ENCODE assay signal across 28 cellular contexts in the genomic region with DNA sequence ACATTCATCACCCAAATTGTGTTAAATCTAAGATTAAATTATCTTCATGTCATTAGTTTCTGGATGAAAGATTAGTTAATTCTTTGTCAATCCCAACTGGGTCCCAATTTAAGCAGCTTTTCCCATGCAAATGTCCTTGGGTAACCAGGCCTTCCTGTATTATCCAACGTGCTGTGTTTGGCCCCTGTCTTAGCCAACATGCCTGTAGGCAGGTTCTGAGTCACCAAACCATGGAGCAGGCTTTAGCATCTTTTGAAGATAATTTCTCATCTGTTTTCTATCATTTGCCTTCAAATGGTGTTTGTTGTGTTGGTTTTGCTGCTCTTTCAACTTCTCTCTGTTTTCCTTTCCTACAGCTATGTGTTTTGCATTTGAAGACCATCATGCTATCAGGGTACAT.
DNase-seq lines count a peak whose midpoint lies in the region; ATAC-seq and TF ChIP-seq lines count a peak whose summit lies in the region.
"Had no signal": no experiment of that assay in that cellular context is flagged by ENCODE, and none has a peak within 500 bp of the region (broad histone marks: within the 10 kb centered on the region; RNA-seq: fewer than 3 reads in every experiment).

No MANE protein-coding gene starts in this region.

- peaks cover 0 to 17% of the 10 kb centered on the region in 2 experiments for H3K36me3 ChIP-seq in SK-N-SH (replicated peaks in 1 of 2; ENCODE audit: control insufficient read depth in 1 of 2, insufficient read depth in 2 of 2, low read length in 1 of 2)
- H3K36me3 ChIP-seq: gastrocnemius medialis, prostate gland had no signal

- CTCF ChIA-PET in SK-N-SH (lab: Yijun Ruan, JAX) (interaction anchor here (0.8 to 13.0 kb wide), 7 partner anchors 11 to 349 kb away, joined by 3 to 277 read pairs (median 23); a partner anchor contains a TSS), activated B cell treated with CpG ODN at 0.5 μM for 24 hours (lab: Charles Lee) (interaction anchor here (1.2 to 6.9 kb wide), 3 partner anchors 22 to 348 kb away, joined by 3 to 219 read pairs (median 4); no protein-coding TSS in a partner anchor)

- TF ChIP-seq CTCF in SK-N-SH (IDR thresholded peaks at IDR 0.05), result no peak
- TF ChIP-seq CTCF in activated B cell treated with CpG ODN at 0.5 μM for 24 hours (IDR thresholded peaks at IDR 0.05), result no peak
- TF ChIP-seq CTCF in fibroblast of pulmonary artery (IDR thresholded peaks at IDR 0.05; ENCODE audit: low read length, missing control alignments), result no peak

- H3K9me3 Mint-ChIP-seq in activated B cell treated with CpG ODN at 0.5 μM for 24 hours, result no peaks in the 10 kb centered on the region
- H3K9me3 Mint-ChIP-seq in stimulated activated effector memory CD8-positive, alpha-beta T cell treated with anti-CD3 and anti-CD28 coated beads, Interleukin-12 subunit alpha, Interleukin-12 subunit beta, amount 100 ng/mL, for 72 hours, result no peaks in the 10 kb centered on the region
- H3K9me3 Mint-ChIP-seq: activated naive CD8-positive, alpha-beta T cell treated with anti-CD3 and anti-CD28 coated beads, Interleukin-2, amount 50 U/mL, for 24 hours; CD4-positive, alpha-beta memory T cell; stimulated activated memory B cell treated with anti-CD40 and anti-IgM and Interleukin-4, amounts not matched to agents 10 μg/mL and 1 μg/mL and 100 μg/mL, for 72 hours had no signal

- no peaks in the 10 kb centered on the region for H3K79me2 ChIP-seq in SK-N-SH (ENCODE audit: insufficient read depth)
- H3K79me2 ChIP-seq: hepatocyte had no signal

- ATAC-seq in SK-N-SH treated with all-trans-retinoic acid at 6 μM for 48 hours (no peak), activated B cell treated with CpG ODN at 0.5 μM for 24 hours (ENCODE audit: low read depth) (no peak)
- no peak for ATAC-seq in stimulated activated effector memory CD8-positive, alpha-beta T cell treated with anti-CD3 and anti-CD28 coated beads, Interleukin-12 subunit alpha, Interleukin-12 subunit beta, amount 100 ng/mL, for 72 hours
- ATAC-seq: activated naive CD8-positive, alpha-beta T cell treated with anti-CD3 and anti-CD28 coated beads, Interleukin-2, amount 50 U/mL, for 24 hours; gastrocnemius medialis; left lung; sciatic nerve; stimulated activated memory B cell treated with anti-CD40 and anti-IgM and Interleukin-4, amounts not matched to agents 10 μg/mL and 1 μg/mL and 100 μg/mL, for 72 hours had no signal

- H3K27ac ChIP-seq in SK-N-SH (ENCODE audit: low read depth in 2 of 2, low read length in 1 of 2), result no peak overlapping the region; a peak in 1 of 4 replicates
- H3K27ac ChIP-seq in caudate nucleus (ENCODE audit: low read depth, low read length), result no peak overlapping the region
- H3K27ac ChIP-seq: 22Rv1, gastrocnemius medialis, hepatocyte, left lung, prostate gland had no signal

- no peaks in the 10 kb centered on the region for H3K9me3 ChIP-seq in SK-N-SH
- H3K9me3 ChIP-seq: gastrocnemius medialis, left lung, prostate gland had no signal

- no peaks in the 10 kb centered on the region for H4K20me1 ChIP-seq in SK-N-SH (ENCODE audit: insufficient read depth)

- no peak for TF ChIP-seq RAD21 in SK-N-SH (IDR thresholded peaks at IDR 0.05; ENCODE audit: low read length)

- intact Hi-C loops in activated B cell treated with CpG ODN at 0.5 μM for 24 hours (cut with micrococcal nuclease), result no loop called here

- peaks cover 94% of the 10 kb centered on the region for H3K36me3 Mint-ChIP-seq in activated B cell treated with CpG ODN at 0.5 μM for 24 hours (ENCODE audit: low read depth)
- peaks cover 69% of the 10 kb centered on the region for H3K36me3 Mint-ChIP-seq in stimulated activated effector memory CD8-positive, alpha-beta T cell treated with anti-CD3 and anti-CD28 coated beads, Interleukin-12 subunit alpha, Interleukin-12 subunit beta, amount 100 ng/mL, for 72 hours

- no peaks in the 10 kb centered on the region for H3K9me2 ChIP-seq in SK-N-SH

- no peaks in the 10 kb centered on the region for H3K27me3 ChIP-seq in SK-N-SH (ENCODE audit: insufficient read depth)
- H3K27me3 ChIP-seq: gastrocnemius medialis, hepatocyte, left lung had no signal

- TF ChIP-seq EP300 in SK-N-SH (IDR thresholded peaks at IDR 0.05; ENCODE audit: borderline replicate concordance in 1 of 2, low read depth in 1 of 2, low read length in 1 of 2), result no peak

- no peak for DNase-seq in SK-N-SH
- DNase-seq in activated B cell treated with CpG ODN at 0.5 μM for 24 hours, result no peak
- peak; percentile 22 for DNase-seq in fibroblast of pulmonary artery (ENCODE audit: low read depth)
- DNase-seq in stimulated activated effector memory CD8-positive, alpha-beta T cell treated with anti-CD3 and anti-CD28 coated beads, Interleukin-12 subunit alpha, Interleukin-12 subunit beta, amount 100 ng/mL, for 72 hours (ENCODE audit: low spot score in 2 of 2), result no peak
- no peak for DNase-seq in caudate nucleus (lab: John Stamatoyannopoulos, UW)
- no peak for DNase-seq in NCI-H526 (lab: John Stamatoyannopoulos, UW)
- DNase-seq in NCI-H1436 (lab: John Stamatoyannopoulos, UW), result no peak
- DNase-seq: activated CD4-positive, alpha-beta T cell treated with anti-CD3 and anti-CD28 coated beads for 48 hours; activated CD8-positive, alpha-beta memory T cell treated with anti-CD3 and anti-CD28 coated beads for 24 hours; activated gamma-delta T cell treated with Interleukin-2 at 50 U/mL for 16 hours; activated naive CD8-positive, alpha-beta T cell treated with anti-CD3 and anti-CD28 coated beads, Interleukin-2, amount 50 U/mL, for 24 hours; AML-193; CD4-positive, alpha-beta memory T cell; gastrocnemius medialis; left lung; NCI-H1092 treated with DMSO at 0.1 percent for 48 hours; NCI-H1930; NCI-H345; NCI-H774; RPMI8226; stimulated activated CD4-positive, alpha-beta T cell treated with anti-CD3 and anti-CD28 coated beads, Interleukin-4, amount 100 ng/mL, for 24 hours; T-helper 2 cell had no signal

- no peak overlapping the region for H3K4me3 Mint-ChIP-seq in activated B cell treated with CpG ODN at 0.5 μM for 24 hours
- H3K4me3 Mint-ChIP-seq in stimulated activated effector memory CD8-positive, alpha-beta T cell treated with anti-CD3 and anti-CD28 coated beads, Interleukin-12 subunit alpha, Interleukin-12 subunit beta, amount 100 ng/mL, for 72 hours, result no peak overlapping the region
- H3K4me3 Mint-ChIP-seq: activated naive CD8-positive, alpha-beta T cell treated with anti-CD3 and anti-CD28 coated beads, Interleukin-2, amount 50 U/mL, for 24 hours; CD4-positive, alpha-beta memory T cell; stimulated activated memory B cell treated with anti-CD40 and anti-IgM and Interleukin-4, amounts not matched to agents 10 μg/mL and 1 μg/mL and 100 μg/mL, for 72 hours had no signal

- no peak overlapping the region for H3K4me2 ChIP-seq in SK-N-SH
- H3K4me2 ChIP-seq: hepatocyte had no signal

- H3K27me3 Mint-ChIP-seq in activated B cell treated with CpG ODN at 0.5 μM for 24 hours, result no peaks in the 10 kb centered on the region
- H3K27me3 Mint-ChIP-seq: activated naive CD8-positive, alpha-beta T cell treated with anti-CD3 and anti-CD28 coated beads, Interleukin-2, amount 50 U/mL, for 24 hours; CD4-positive, alpha-beta memory T cell; stimulated activated memory B cell treated with anti-CD40 and anti-IgM and Interleukin-4, amounts not matched to agents 10 μg/mL and 1 μg/mL and 100 μg/mL, for 72 hours had no signal

- no peaks in the 10 kb centered on the region for H3F3A ChIP-seq in SK-N-SH (replicated peaks; ENCODE audit: insufficient read depth)

- H3K4me1 Mint-ChIP-seq in activated B cell treated with CpG ODN at 0.5 μM for 24 hours, result peaks cover 2% of the 10 kb centered on the region
- H3K4me1 Mint-ChIP-seq in stimulated activated effector memory CD8-positive, alpha-beta T cell treated with anti-CD3 and anti-CD28 coated beads, Interleukin-12 subunit alpha, Interleukin-12 subunit beta, amount 100 ng/mL, for 72 hours, result peaks cover 13% of the 10 kb centered on the region

- H3K4me1 ChIP-seq in SK-N-SH (ENCODE audit: control insufficient read depth in 1 of 2, insufficient read depth in 2 of 2, low read depth in 1 of 2, low read length in 1 of 2), result peaks cover 0 to 7% of the 10 kb centered on the region in 2 experiments; a peak in 2 of 4 replicates
- H3K4me1 ChIP-seq: prostate gland had no signal

- peak overlapping the region; percentile 2 for H3K27ac Mint-ChIP-seq in activated B cell treated with CpG ODN at 0.5 μM for 24 hours
- H3K27ac Mint-ChIP-seq in stimulated activated effector memory CD8-positive, alpha-beta T cell treated with anti-CD3 and anti-CD28 coated beads, Interleukin-12 subunit alpha, Interleukin-12 subunit beta, amount 100 ng/mL, for 72 hours, result peak overlapping the region; percentile 23
- H3K27ac Mint-ChIP-seq: activated naive CD8-positive, alpha-beta T cell treated with anti-CD3 and anti-CD28 coated beads, Interleukin-2, amount 50 U/mL, for 24 hours; stimulated activated memory B cell treated with anti-CD40 and anti-IgM and Interleukin-4, amounts not matched to agents 10 μg/mL and 1 μg/mL and 100 μg/mL, for 72 hours had no signal

- no peak overlapping the region for H3K4me3 ChIP-seq in SK-N-SH (ENCODE audit: low read depth in 2 of 2, low read length in 1 of 2)
- H3K4me3 ChIP-seq in fibroblast of pulmonary artery (replicated peaks; ENCODE audit: low read depth, low read length), result no peak overlapping the region
- H3K4me3 ChIP-seq: gastrocnemius medialis, hepatocyte, left lung, prostate gland had no signal

- H2AFZ ChIP-seq in SK-N-SH (ENCODE audit: low read depth), result no peak overlapping the region
- H2AFZ ChIP-seq: hepatocyte had no signal

- no peak overlapping the region for H3K9ac ChIP-seq in SK-N-SH

- WGBS in SK-N-SH (ENCODE audit: low lambda C conversion rate), result 22% methylated on average over 1 of the region's 1 CpG

- POLR2A ChIA-PET in SK-N-SH (lab: Yijun Ruan, JAX), result no interaction called here
- POLR2A ChIA-PET in activated B cell treated with CpG ODN at 0.5 μM for 24 hours (lab: Charles Lee), result no interaction called here

TF ChIP-seq in SK-N-SH, 30 proteins besides CTCF, POLR2A, EP300 and RAD21 (continues in another document):
- TF ChIP-seq SMC3 (IDR thresholded peaks at IDR 0.05; ENCODE audit: low read depth, low read length) (no peak), FOSL2 (IDR thresholded peaks at IDR 0.05; ENCODE audit: borderline replicate concordance, low read depth) (0 out of 2 replicates have a peak, but pooled peaks have one; percentile 19), CHD2 (IDR thresholded peaks at IDR 0.05; ENCODE audit: low read length, partially characterized antibody) (no peak)

TF ChIP-seq in SK-N-SH treated with all-trans-retinoic acid at 6 μM for 48 hours, 23 proteins besides CTCF, POLR2A, EP300 and RAD21 (continues in another document):
- TF ChIP-seq RARB (CRISPR knock-in tag; IDR thresholded peaks at IDR 0.05) (no peak), TCF4 (CRISPR knock-in tag; IDR thresholded peaks at IDR 0.05; ENCODE audit: borderline replicate concordance) (no peak), ARNTL (CRISPR knock-in tag; IDR thresholded peaks at IDR 0.05; ENCODE audit: borderline replicate concordance, low read depth) (no peak), ZC3H10 (CRISPR knock-in tag; IDR thresholded peaks at IDR 0.05) (no peak), ISL1 (CRISPR knock-in tag; IDR thresholded peaks at IDR 0.05) (no peak)
